Comparison of ENCODE assay signal across 19 cellular contexts in the genomic region with DNA sequence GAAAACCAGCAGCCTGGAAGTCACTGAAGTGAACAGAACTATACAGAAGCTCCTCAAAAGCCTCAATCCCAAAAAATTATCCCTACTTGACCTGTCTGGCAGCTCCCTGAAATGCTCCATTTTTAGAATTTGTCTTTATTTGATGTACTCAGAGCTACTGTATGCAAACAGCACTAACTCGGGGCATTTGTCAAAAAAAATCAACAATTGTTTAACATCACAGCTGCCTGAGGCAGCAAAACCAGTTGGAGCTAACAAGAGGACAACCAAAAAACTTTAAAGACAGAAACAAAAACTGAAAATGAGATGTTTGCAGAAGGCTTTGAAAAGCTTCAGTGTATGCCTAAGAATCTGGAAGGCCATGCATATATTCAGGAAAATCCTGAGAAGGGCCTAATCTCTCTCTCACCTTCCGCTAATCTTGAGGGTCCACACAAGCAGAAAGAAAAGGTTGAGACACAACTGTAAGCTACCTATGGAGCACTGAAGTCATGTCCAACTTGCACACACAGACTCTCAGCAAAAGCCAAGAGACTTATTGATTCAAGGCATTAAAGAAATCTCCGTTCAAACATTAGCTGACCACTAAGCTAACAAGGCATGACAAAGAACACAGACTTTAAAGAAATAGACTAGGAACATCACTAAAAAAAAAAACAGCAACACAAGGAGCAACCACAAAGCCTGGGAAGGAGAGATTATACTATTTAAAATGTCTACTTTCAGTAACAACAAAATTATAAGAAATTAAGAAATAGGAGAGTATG.
"Had no signal": no experiment of that assay in that cellular context is flagged by ENCODE, and none has a peak within 500 bp of the region (broad histone marks: within the 10 kb centered on the region; RNA-seq: fewer than 3 reads in every experiment).

No MANE protein-coding gene starts in this region.

- H3K27me3 ChIP-seq: dorsolateral prefrontal cortex, gastrocnemius medialis, neutrophil, sigmoid colon, stomach had no signal

- H3K36me3 ChIP-seq: gastrocnemius medialis, neutrophil had no signal

- H2AFZ ChIP-seq: parathyroid adenoma had no signal

- H3K4me1 ChIP-seq: parathyroid adenoma had no signal

- DNase-seq: activated CD4-positive, alpha-beta T cell treated with anti-CD3 and anti-CD28 coated beads for 36 hours; activated CD4-positive, alpha-beta T cell treated with anti-CD3 and anti-CD28 coated beads, Interleukin-2, amount 50 U/mL, for 48 hours; activated naive CD4-positive, alpha-beta T cell; activated T-cell treated with anti-CD3 and anti-CD28 coated beads for 4 hours; caudate nucleus; dorsolateral prefrontal cortex; erythroblast; gastrocnemius medialis; head of caudate nucleus; naive thymus-derived CD8-positive, alpha-beta T cell; sigmoid colon; stimulated activated CD4-positive, alpha-beta T cell treated with anti-CD3 and anti-CD28 coated beads, Interleukin-4, amount 100 ng/mL, for 24 hours; stomach; T-helper 17 cell; trophoblast cell had no signal

- H3K4me3 ChIP-seq: dorsolateral prefrontal cortex, gastrocnemius medialis, sigmoid colon, stomach had no signal

- H3K27ac ChIP-seq: dorsolateral prefrontal cortex, neutrophil, parathyroid adenoma, sigmoid colon had no signal

- H3K9me3 ChIP-seq: neutrophil had no signal

- ATAC-seq: activated CD4-positive, alpha-beta T cell treated with anti-CD3 and anti-CD28 coated beads for 36 hours; activated T-helper 17 cell treated with anti-CD3 and anti-CD28 coated beads, Interleukin-2, amount 50 U/mL, for 72 hours; gastrocnemius medialis; naive thymus-derived CD8-positive, alpha-beta T cell; stimulated activated effector memory CD8-positive, alpha-beta T cell treated with anti-CD3 and anti-CD28 coated beads, Interleukin-12 subunit alpha, Interleukin-12 subunit beta, amount 100 ng/mL, for 72 hours; T-helper 17 cell had no signal

- H3K9ac ChIP-seq: parathyroid adenoma had no signal
